ENCODE assay signal across 8 cellular contexts in genomic region chr5:174317261-174317894, GRCh38.
DNase-seq lines count a peak whose midpoint lies in the region; ATAC-seq and TF ChIP-seq lines count a peak whose summit lies in the region.

No MANE protein-coding gene starts in this region.

- H3K36me3 ChIP-seq in DND-41 (ENCODE audit: insufficient read depth, low read length) (no peaks in the 10 kb centered on the region), WERI-Rb-1 (no peaks in the 10 kb centered on the region), heart right ventricle (no peaks in the 10 kb centered on the region)

- 14 to 17% methylated on average over 11 of the region's 11 CpGs for WGBS in heart right ventricle, 2 donors

- ATAC-seq in DND-41 (ENCODE audit: insufficient read depth, low read depth): peak; percentile 52; the same call in 1 of the 3 replicates
- ATAC-seq in heart right ventricle: peak; percentile 80 to 90 (median 86)
- ATAC-seq in GM18519 (IDR thresholded peaks at IDR 0.05; ENCODE audit: low FRiP score, unreplicated experiment): no peak
- no peak for ATAC-seq in HG03342 (IDR thresholded peaks at IDR 0.05; ENCODE audit: unreplicated experiment)

- no peak overlapping the region for H3K4me2 ChIP-seq in DND-41 (ENCODE audit: insufficient read depth, low read length)

- no peak overlapping the region for H3K27ac ChIP-seq in DND-41 (ENCODE audit: low read length)
- no peak overlapping the region for H3K27ac ChIP-seq in WERI-Rb-1
- H3K27ac ChIP-seq in heart right ventricle: no peak overlapping the region

- H3K27me3 ChIP-seq in DND-41 (ENCODE audit: insufficient read depth, low read length, poor library complexity): no peaks in the 10 kb centered on the region
- H3K27me3 ChIP-seq in WERI-Rb-1 (ENCODE audit: insufficient read depth, low read depth, severe bottlenecking): peaks cover 53% of the 10 kb centered on the region
- peaks cover 0 to 53% (median 34%) of the 10 kb centered on the region in 7 donors for H3K27me3 ChIP-seq in heart right ventricle

- H3K4me1 ChIP-seq in DND-41 (ENCODE audit: insufficient read depth, low read length) (no peaks in the 10 kb centered on the region), heart right ventricle (peaks cover 0 to 4% (median 2%) of the 10 kb centered on the region in 9 donors)

- peak; percentile 15 for DNase-seq in DND-41
- peak; percentile 26 for DNase-seq in LHCN-M2 (ENCODE audit: low read depth)
- peak; percentile 61 for DNase-seq in WERI-Rb-1
- DNase-seq in heart right ventricle: peak in 1 of 2 donors; percentile 30
- no peak for DNase-seq in retinal pigment epithelial cell (ENCODE audit: low read depth)
- no peak for DNase-seq in ureter (ENCODE audit: low spot score)

- H3K4me3 ChIP-seq in DND-41 (ENCODE audit: low read depth in 1 of 2, low read length in 2 of 2): no peak overlapping the region
- H3K4me3 ChIP-seq in WERI-Rb-1 (ENCODE audit: low read depth, low read length): no peak overlapping the region
- H3K4me3 ChIP-seq in heart right ventricle: no peak overlapping the region
- no peak overlapping the region for H3K4me3 ChIP-seq in retinal pigment epithelial cell (ENCODE audit: low read length)

- TF ChIP-seq CTCF in DND-41 (IDR thresholded peaks at IDR 0.05; ENCODE audit: borderline replicate concordance, extremely low read depth, low read length, poor library complexity, severe bottlenecking) (peak; percentile 78), WERI-Rb-1 (IDR thresholded peaks at IDR 0.05; ENCODE audit: low read depth, low read length) (peak; percentile 92), heart right ventricle (IDR thresholded peaks at IDR 0.05) (peak; percentile 28 to 80 (median 77)), retinal pigment epithelial cell (conservative IDR thresholded peaks at IDR 0.05; ENCODE audit: low read depth, low read length) (peak; percentile 93)

- no peak overlapping the region for H2AFZ ChIP-seq in DND-41 (ENCODE audit: low read depth, low read length)

- no peaks in the 10 kb centered on the region for H3K9me3 ChIP-seq in DND-41 (ENCODE audit: insufficient read depth, low read length, severe bottlenecking)
- H3K9me3 ChIP-seq in WERI-Rb-1 (ENCODE audit: severe bottlenecking): no peaks in the 10 kb centered on the region
- H3K9me3 ChIP-seq in heart right ventricle: no peaks in the 10 kb centered on the region

- H3K79me2 ChIP-seq in DND-41 (ENCODE audit: insufficient read depth, low read length): no peaks in the 10 kb centered on the region

- H4K20me1 ChIP-seq in DND-41 (ENCODE audit: insufficient read depth, low read length): 0 out of 2 replicates have a peak, but pooled peaks cover 3% of the 10 kb centered on the region

- intact Hi-C loops in heart right ventricle (cut with DNase I): loop anchor here in 6 of 10 donors (1.0 to 10.0 kb wide), 6 partner anchors 270 to 1023 kb away; partner anchors contain the start of genes NSG2 (in 3 of the 6), BOD1 (in 2 of the 6) and C5orf47 (in 1 of the 6)

- H3K9ac ChIP-seq in DND-41 (ENCODE audit: low read depth, low read length): no peak overlapping the region

Comparison
In these comparisons a context has a peak if more than half of its experiments do, and no peak if none do; other contexts are left out.
1. ATAC-seq: peak in DND-41 (single experiment) and heart right ventricle (8 of 8); none in GM18519 (single experiment) and HG03342 (single experiment).
2. DNase-seq: peak in DND-41 (single experiment), LHCN-M2 (single experiment) and WERI-Rb-1 (single experiment); none in retinal pigment epithelial cell (single experiment) and ureter (single experiment).
3. Peak in every context shown above with its lines, with median percentiles within 50 percentile points of each other: CTCF ChIP-seq.